In the genomic region with DNA sequence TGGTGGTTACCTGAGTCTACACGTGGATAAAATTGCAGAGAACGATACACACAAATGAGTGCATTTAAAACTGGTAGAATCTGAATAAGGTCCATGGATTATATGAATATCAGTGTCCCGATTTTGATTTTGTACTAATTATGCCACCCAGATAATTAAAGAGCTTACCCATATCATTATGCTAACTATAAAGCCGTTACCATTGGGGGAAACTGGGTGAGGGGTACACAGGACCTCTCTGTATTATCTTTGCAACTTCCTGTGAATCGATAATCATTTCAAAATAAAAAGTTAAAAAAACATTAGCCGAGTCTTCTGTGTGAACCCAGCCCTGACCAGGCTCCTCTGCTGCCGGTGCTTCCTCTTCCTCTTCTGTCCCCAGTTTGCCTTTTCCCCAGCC, we compare ENCODE assay signal across 1 cellular context.
TF ChIP-seq lines count a peak whose summit lies in the region.

No MANE protein-coding gene starts in this region.

TF ChIP-seq in H1, 55 proteins besides CTCF, POLR2A, EP300 and RAD21:
- TF ChIP-seq POLR2AphosphoS5 (IDR thresholded peaks at IDR 0.05; ENCODE audit: low read depth, low read length) = no peak
- no peak for TF ChIP-seq RXRA (IDR thresholded peaks at IDR 0.05; ENCODE audit: insufficient read depth, low read depth, low read length)
- TF ChIP-seq PHF8 (conservative IDR thresholded peaks at IDR 0.05; ENCODE audit: low read depth, low read length) = no peak
- TF ChIP-seq FOSL1 (IDR thresholded peaks at IDR 0.05; ENCODE audit: insufficient read depth, low read depth, low read length) = no peak
- no peak for TF ChIP-seq MAX (IDR thresholded peaks at IDR 0.05)
